ENCODE assay signal across 15 cellular contexts in genomic region chr2:100017633-100018032, GRCh38.
DNase-seq lines count a peak whose midpoint lies in the region; ATAC-seq and TF ChIP-seq lines count a peak whose summit lies in the region.
"Had no signal": no experiment of that assay in that cellular context is flagged by ENCODE, and none has a peak within 500 bp of the region (broad histone marks: within the 10 kb centered on the region; RNA-seq: fewer than 3 reads in every experiment).

No MANE protein-coding gene starts in this region.

- no peaks in the 10 kb centered on the region for H3K9me3 ChIP-seq in naive thymus-derived CD4-positive, alpha-beta T cell (ENCODE audit: control insufficient read depth in 2 of 3, low read length in 3 of 3)
- H3K9me3 ChIP-seq: heart left ventricle, SJCRH30 had no signal

- no peak for TF ChIP-seq CTCF in cardiac fibroblast (IDR thresholded peaks at IDR 0.05; ENCODE audit: low read depth, low read length)

- no peaks in the 10 kb centered on the region for H3K36me3 ChIP-seq in naive thymus-derived CD4-positive, alpha-beta T cell (ENCODE audit: control insufficient read depth in 2 of 3, insufficient read depth in 3 of 3, low read length in 3 of 3)
- H3K36me3 ChIP-seq: heart left ventricle, SJCRH30 had no signal

- intact Hi-C loops in naive thymus-derived CD4-positive, alpha-beta T cell (cut with micrococcal nuclease), result no loop called here
- intact Hi-C loops in activated naive CD4-positive, alpha-beta T cell treated with anti-CD3 and anti-CD28 coated beads for 36 hours (cut with micrococcal nuclease), result no loop called here

- CTCF ChIA-PET in naive thymus-derived CD4-positive, alpha-beta T cell (lab: Charles Lee), result interaction anchor here (0.5 kb wide), 1 partner anchor 43 kb away, joined by 3 read pairs; no protein-coding TSS in a partner anchor
- CTCF ChIA-PET in activated naive CD4-positive, alpha-beta T cell treated with anti-CD3 and anti-CD28 coated beads for 36 hours (lab: Charles Lee), result no interaction called here

- ATAC-seq in naive thymus-derived CD4-positive, alpha-beta T cell, result no peak
- ATAC-seq: heart left ventricle had no signal

- no peak overlapping the region for H3K4me3 Mint-ChIP-seq in naive thymus-derived CD4-positive, alpha-beta T cell
- no peak overlapping the region for H3K4me3 Mint-ChIP-seq in activated naive CD4-positive, alpha-beta T cell treated with anti-CD3 and anti-CD28 coated beads for 36 hours
- H3K4me3 Mint-ChIP-seq: activated CD4-positive, alpha-beta memory T cell treated with anti-CD3 and anti-CD28 coated beads, Interleukin-2, amount 10 ng/mL, durations not matched to agents 7 days and 5 days had no signal

- POLR2A ChIA-PET in naive thymus-derived CD4-positive, alpha-beta T cell (lab: Charles Lee), result no interaction called here

- no peaks in the 10 kb centered on the region for H3K27me3 ChIP-seq in naive thymus-derived CD4-positive, alpha-beta T cell (ENCODE audit: control insufficient read depth in 2 of 2, insufficient read depth in 2 of 2, low read length in 2 of 2)
- H3K27me3 ChIP-seq: heart left ventricle, SJCRH30 had no signal

- no peak overlapping the region for H3K27ac Mint-ChIP-seq in naive thymus-derived CD4-positive, alpha-beta T cell
- H3K27ac Mint-ChIP-seq in activated naive CD4-positive, alpha-beta T cell treated with anti-CD3 and anti-CD28 coated beads for 36 hours, result no peak overlapping the region
- H3K27ac Mint-ChIP-seq: activated CD4-positive, alpha-beta memory T cell treated with anti-CD3 and anti-CD28 coated beads, Interleukin-2, amount 10 ng/mL, durations not matched to agents 7 days and 5 days had no signal

- no peak overlapping the region for H3K27ac ChIP-seq in naive thymus-derived CD4-positive, alpha-beta T cell (ENCODE audit: low read depth, low read length)
- H3K27ac ChIP-seq: heart left ventricle, SJCRH30, skin epidermis had no signal

- H3K36me3 Mint-ChIP-seq in naive thymus-derived CD4-positive, alpha-beta T cell, result peaks cover 0 to 15% (median 4%) of the 10 kb centered on the region in 5 donors
- no peaks in the 10 kb centered on the region for H3K36me3 Mint-ChIP-seq in activated naive CD4-positive, alpha-beta T cell treated with anti-CD3 and anti-CD28 coated beads for 36 hours (ENCODE audit: low read depth)

- no peaks in the 10 kb centered on the region for H3K4me1 ChIP-seq in naive thymus-derived CD4-positive, alpha-beta T cell (ENCODE audit: control insufficient read depth in 2 of 2, insufficient read depth in 2 of 2, low read length in 2 of 2)
- H3K4me1 ChIP-seq: SJCRH30 had no signal

- peaks cover 0 to 8% (median 0%) of the 10 kb centered on the region in 7 donors for H3K4me1 Mint-ChIP-seq in naive thymus-derived CD4-positive, alpha-beta T cell
- H3K4me1 Mint-ChIP-seq in activated naive CD4-positive, alpha-beta T cell treated with anti-CD3 and anti-CD28 coated beads for 36 hours (ENCODE audit: low read depth), result no peaks in the 10 kb centered on the region
- H3K4me1 Mint-ChIP-seq: activated CD4-positive, alpha-beta memory T cell treated with anti-CD3 and anti-CD28 coated beads, Interleukin-2, amount 10 ng/mL, durations not matched to agents 7 days and 5 days had no signal

- H3K4me3 ChIP-seq in cardiac fibroblast (replicated peaks in 1 of 2; ENCODE audit: low read depth in 2 of 2, low read length in 2 of 2) (no peak overlapping the region), skeletal muscle cell (ENCODE audit: low read depth, low read length) (no peak overlapping the region)
- H3K4me3 ChIP-seq in naive thymus-derived CD4-positive, alpha-beta T cell (ENCODE audit: low read length), result no peak overlapping the region
- H3K4me3 ChIP-seq: heart left ventricle, SJCRH30, skin epidermis had no signal

- peaks cover 0 to 4% (median 0%) of the 10 kb centered on the region in 5 donors for H3K27me3 Mint-ChIP-seq in naive thymus-derived CD4-positive, alpha-beta T cell
- H3K27me3 Mint-ChIP-seq in activated naive CD4-positive, alpha-beta T cell treated with anti-CD3 and anti-CD28 coated beads for 36 hours (ENCODE audit: low read depth), result no peaks in the 10 kb centered on the region

- DNase-seq in EL (peak; percentile 60), NCI-H2171 (lab: John Stamatoyannopoulos, UW) (peak; percentile 87), cardiac fibroblast (ENCODE audit: low read depth in 2 of 2) (peak; percentile 3 to 5), skeletal muscle cell (ENCODE audit: low read depth) (peak; percentile 77)
- no peak for DNase-seq in naive thymus-derived CD4-positive, alpha-beta T cell
- DNase-seq in activated naive CD4-positive, alpha-beta T cell treated with anti-CD3 and anti-CD28 coated beads for 36 hours, result no peak
- DNase-seq in activated CD4-positive, CD25-positive, alpha-beta regulatory T cell treated with anti-CD3 and anti-CD28 coated beads, Interleukin-2, amount 50 U/mL, for 72 hours, result no peak
- DNase-seq: activated CD4-positive, alpha-beta memory T cell treated with anti-CD3 and anti-CD28 coated beads, Interleukin-2, amount 10 ng/mL, durations not matched to agents 7 days and 5 days; amniotic stem cell; heart left ventricle; kidney; NCI-H2029; SJCRH30; stimulated activated naive CD4-positive, alpha-beta T cell had no signal

- H3K9me3 Mint-ChIP-seq in naive thymus-derived CD4-positive, alpha-beta T cell, result peaks cover 0 to 3% (median 0%) of the 10 kb centered on the region in 11 donors
- H3K9me3 Mint-ChIP-seq in activated naive CD4-positive, alpha-beta T cell treated with anti-CD3 and anti-CD28 coated beads for 36 hours, result no peaks in the 10 kb centered on the region
- H3K9me3 Mint-ChIP-seq: activated CD4-positive, alpha-beta memory T cell treated with anti-CD3 and anti-CD28 coated beads, Interleukin-2, amount 10 ng/mL, durations not matched to agents 7 days and 5 days had no signal

Comparison
In these comparisons a context has a peak if more than half of its experiments do, and no peak if none do; other contexts are left out.
1. DNase-seq: peak in EL (single experiment), NCI-H2171 (single experiment), cardiac fibroblast (2 of 2) and skeletal muscle cell (single experiment); none in naive thymus-derived CD4-positive, alpha-beta T cell (0 of 9), activated naive CD4-positive, alpha-beta T cell treated with anti-CD3 and anti-CD28 coated beads for 36 hours (single experiment) and activated CD4-positive, CD25-positive, alpha-beta regulatory T cell treated with anti-CD3 and anti-CD28 coated beads, Interleukin-2, amount 50 U/mL, for 72 hours (single experiment).